Comparison of ENCODE assay signal across 24 cellular contexts in genomic region chr1:217622042-217622441, GRCh38. TPM values are rescaled to one million over a fixed set of nuclear protein-coding genes. Genes with fewer than 3 reads are reported as not detected.
DNase-seq lines count a peak whose midpoint lies in the region; ATAC-seq and TF ChIP-seq lines count a peak whose summit lies in the region.
"Had no signal": no experiment of that assay in that cellular context is flagged by ENCODE, and none has a peak within 500 bp of the region (broad histone marks: within the 10 kb centered on the region; RNA-seq: fewer than 3 reads in every experiment).

No MANE protein-coding gene starts in this region.

- no peaks in the 10 kb centered on the region for H4K20me1 ChIP-seq in KMS-11 (ENCODE audit: insufficient read depth)

- intact Hi-C loops in Right ventricle myocardium superior (cut with DNase I): no loop called here

- H3K4me3 ChIP-seq in GM08714 (ENCODE audit: low read length) (peak overlapping the region; percentile 34; the same call in 1 of the 2 replicates), KMS-11 (IDR thresholded peaks at IDR 0.05; ENCODE audit: insufficient read depth, low read depth, low read length) (no peak overlapping the region)
- H3K4me3 ChIP-seq: BLaER1 treated with 17β-estradiol and CSF1 and Interleukin-3, amounts not matched to agents 10 nM and 100 nM; heart right ventricle; left ventricle myocardium inferior; pancreas; PC-9; suprapubic skin; vagina had no signal

- H3K27me3 ChIP-seq in KMS-11 (ENCODE audit: insufficient read depth, low read depth): no peaks in the 10 kb centered on the region
- H3K27me3 ChIP-seq: BLaER1 treated with 17β-estradiol and CSF1 and Interleukin-3, amounts not matched to agents 10 nM and 100 nM; heart right ventricle; pancreas; suprapubic skin; vagina had no signal

- ATAC-seq in GM18907 (IDR thresholded peaks at IDR 0.05; ENCODE audit: unreplicated experiment): peak; percentile 44
- peak; percentile 32 for ATAC-seq in GM21723 (IDR thresholded peaks at IDR 0.05; ENCODE audit: unreplicated experiment)
- ATAC-seq in Right ventricle myocardium superior (ENCODE audit: poor library complexity): no peak
- ATAC-seq: heart right ventricle, pancreas, right cardiac atrium had no signal

- H3K9ac ChIP-seq in KMS-11: no peak overlapping the region
- H3K9ac ChIP-seq: BLaER1 treated with 17β-estradiol and CSF1 and Interleukin-3, amounts not matched to agents 10 nM and 100 nM had no signal

- no peak overlapping the region for H3K27ac ChIP-seq in KMS-11
- H3K27ac ChIP-seq: BLaER1 treated with 17β-estradiol and CSF1 and Interleukin-3, amounts not matched to agents 10 nM and 100 nM; heart right ventricle; left ventricle myocardium inferior; pancreas; PC-9; suprapubic skin; vagina had no signal

- peak overlapping the region; percentile 55; the same call in 1 of the 2 replicates for H3K4me2 ChIP-seq in KMS-11
- H3K4me2 ChIP-seq: BLaER1 treated with 17β-estradiol and CSF1 and Interleukin-3, amounts not matched to agents 10 nM and 100 nM; PC-9 had no signal

- no peak for TF ChIP-seq CTCF in KMS-11 (conservative IDR thresholded peaks at IDR 0.05; ENCODE audit: low read depth, low read length)

- peaks cover 54% of the 10 kb centered on the region; the same call in 1 of the 2 replicates for H3K79me2 ChIP-seq in KMS-11 (ENCODE audit: insufficient read depth, low read depth)

- H2AFZ ChIP-seq in KMS-11 (ENCODE audit: low read depth): no peak overlapping the region
- H2AFZ ChIP-seq: PC-9 had no signal

- no peaks in the 10 kb centered on the region for H3K36me3 ChIP-seq in KMS-11 (ENCODE audit: insufficient read depth)
- H3K36me3 ChIP-seq: pancreas had no signal

- DNase-seq in C1 segment of cervical spinal cord (lab: John Stamatoyannopoulos, UW) (no peak), Right ventricle myocardium superior (no peak), NCI-H748 treated with DMSO at 0.1 percent for 48 hours (lab: John Stamatoyannopoulos, UW) (no peak), DMS 273 treated with DMSO at 0.1 percent for 48 hours (lab: John Stamatoyannopoulos, UW) (no peak)
- DNase-seq: activated CD4-positive, alpha-beta T cell treated with anti-CD3 and anti-CD28 coated beads, Interleukin-2, amount 50 U/mL, for 1 hour; activated CD8-positive, alpha-beta memory T cell treated with anti-CD3 and anti-CD28 coated beads, Interleukin-2, amount 50 U/mL, for 48 hours; amygdala; heart right ventricle; KBM-7; left ventricle myocardium inferior; NCI-H774; pancreas; PC-9; right cardiac atrium; stimulated activated CD4-positive, alpha-beta T cell treated with anti-CD3 and anti-CD28 coated beads, Interleukin-12 subunit alpha, Interleukin-12 subunit beta, amount 100 ng/mL, for 4 hours had no signal

- peaks cover 43% of the 10 kb centered on the region for H3K4me1 ChIP-seq in KMS-11 (ENCODE audit: low read depth, poor library complexity, severe bottlenecking)

RNA-seq across cellular contexts. Expression of gene GPATCH2, which starts 8.8 kb away (rescaled TPM):
- total RNA-seq in Right ventricle myocardium superior: 7.1 TPM

RNA-seq across cellular contexts. Expression of gene SPATA17, which starts 9.1 kb away (rescaled TPM):
- 1.4 TPM for total RNA-seq in Right ventricle myocardium superior
- total RNA-seq: A673; T-helper 1 cell treated with Interleukin-12 subunit alpha and Interleukin-12 subunit beta and Interleukin-4 antibody, amounts not matched to agents 30 ng/mL and 1 ng/mL, for 36 hours; vagina had no signal
